ENCODE assay signal across 1 cellular context in the genomic region with DNA sequence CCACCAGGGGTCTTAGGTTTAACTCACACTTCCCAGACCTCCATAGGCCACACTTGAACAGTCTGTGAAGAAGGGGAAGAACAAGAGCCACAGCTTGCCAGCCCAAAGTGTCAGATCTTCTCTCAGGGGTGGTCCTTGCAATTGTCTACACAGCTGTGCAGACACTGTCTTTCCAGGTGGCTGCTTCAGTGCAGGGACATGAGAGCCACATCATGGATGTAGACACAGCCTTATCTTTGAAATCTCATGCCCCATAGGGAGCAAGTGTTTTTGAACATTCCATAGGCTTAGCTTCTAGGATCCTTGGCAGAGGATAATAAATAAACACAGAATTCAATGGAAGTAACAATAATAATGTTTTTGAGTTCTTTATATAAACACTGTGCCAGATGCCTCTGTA.
TF ChIP-seq lines count a peak whose summit lies in the region.

No MANE protein-coding gene starts in this region.

TF ChIP-seq in IMR-90, 13 proteins besides CTCF, POLR2A, EP300 and RAD21:
- no peak for TF ChIP-seq RCOR1 (IDR thresholded peaks at IDR 0.05; ENCODE audit: insufficient replicate concordance, low read length)
- TF ChIP-seq, protein P1, sequence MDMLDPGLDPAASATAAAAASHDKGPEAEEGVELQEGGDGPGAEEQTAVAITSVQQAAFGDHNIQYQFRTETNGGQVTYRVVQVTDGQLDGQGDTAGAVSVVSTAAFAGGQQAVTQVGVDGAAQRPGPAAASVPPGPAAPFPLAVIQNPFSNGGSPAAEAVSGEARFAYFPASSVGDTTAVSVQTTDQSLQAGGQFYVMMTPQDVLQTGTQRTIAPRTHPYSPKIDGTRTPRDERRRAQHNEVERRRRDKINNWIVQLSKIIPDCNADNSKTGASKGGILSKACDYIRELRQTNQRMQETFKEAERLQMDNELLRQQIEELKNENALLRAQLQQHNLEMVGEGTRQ (IDR thresholded peaks at IDR 0.05; ENCODE audit: low read depth, low read length), result no peak
- TF ChIP-seq SMC3 (IDR thresholded peaks at IDR 0.05; ENCODE audit: low read depth, low read length), result no peak
- TF ChIP-seq BHLHE40 (IDR thresholded peaks at IDR 0.05; ENCODE audit: low read depth, low read length), result no peak
- TF ChIP-seq MAFK (IDR thresholded peaks at IDR 0.05; ENCODE audit: low read depth, low read length), result no peak
- no peak for TF ChIP-seq RFX5 (IDR thresholded peaks at IDR 0.05; ENCODE audit: low read depth, low read length)
- no peak for TF ChIP-seq MXI1 (IDR thresholded peaks at IDR 0.05; ENCODE audit: borderline replicate concordance, low read depth, low read length)
- TF ChIP-seq, protein P2, sequence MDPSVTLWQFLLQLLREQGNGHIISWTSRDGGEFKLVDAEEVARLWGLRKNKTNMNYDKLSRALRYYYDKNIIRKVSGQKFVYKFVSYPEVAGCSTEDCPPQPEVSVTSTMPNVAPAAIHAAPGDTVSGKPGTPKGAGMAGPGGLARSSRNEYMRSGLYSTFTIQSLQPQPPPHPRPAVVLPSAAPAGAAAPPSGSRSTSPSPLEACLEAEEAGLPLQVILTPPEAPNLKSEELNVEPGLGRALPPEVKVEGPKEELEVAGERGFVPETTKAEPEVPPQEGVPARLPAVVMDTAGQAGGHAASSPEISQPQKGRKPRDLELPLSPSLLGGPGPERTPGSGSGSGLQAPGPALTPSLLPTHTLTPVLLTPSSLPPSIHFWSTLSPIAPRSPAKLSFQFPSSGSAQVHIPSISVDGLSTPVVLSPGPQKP (IDR thresholded peaks at IDR 0.05; ENCODE audit: borderline replicate concordance, low read depth, low read length), result no peak
- no peak for TF ChIP-seq FOS (IDR thresholded peaks at IDR 0.05; ENCODE audit: low read depth, low read length)
- no peak for TF ChIP-seq CHD1 (IDR thresholded peaks at IDR 0.05; ENCODE audit: low read depth, low read length)
- TF ChIP-seq MAZ (IDR thresholded peaks at IDR 0.05; ENCODE audit: borderline replicate concordance, low read depth, low read length), result no peak
- TF ChIP-seq CEBPB (IDR thresholded peaks at IDR 0.05; ENCODE audit: low read depth, low read length), result no peak
TF ChIP-seq in IMR-90: peak in this region for 0.
